ENCODE assay signal across 1 cellular context in the genomic region with DNA sequence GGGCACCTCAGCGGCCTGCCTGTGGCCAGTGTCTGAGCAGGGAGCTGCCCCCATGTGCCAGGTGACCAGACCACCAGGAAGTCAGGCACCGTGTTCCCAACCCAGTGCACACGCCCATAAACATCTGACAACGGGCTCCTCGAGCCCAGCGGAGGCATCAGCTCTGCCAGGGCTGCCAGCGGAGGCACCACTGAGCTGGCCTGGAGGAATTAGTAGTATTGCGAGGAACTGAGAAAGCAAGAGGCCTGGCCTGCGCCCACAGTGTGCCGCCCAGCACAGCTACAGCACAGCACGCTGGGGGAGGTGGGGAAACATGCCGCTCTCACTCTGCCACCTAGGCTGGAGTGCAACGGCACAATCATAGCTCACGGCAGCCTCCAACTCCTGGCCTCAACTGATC.
TF ChIP-seq lines count a peak whose summit lies in the region.

No MANE protein-coding gene starts in this region.

TF ChIP-seq in K562, 482 proteins besides CTCF, POLR2A, EP300 and RAD21:
- TF ChIP-seq RBM22 (IDR thresholded peaks at IDR 0.05; ENCODE audit: low read depth, low read length, poor library complexity, severe bottlenecking) (peak; percentile 36), POLR2G (IDR thresholded peaks at IDR 0.05; ENCODE audit: low read depth, low read length) (peak; percentile 54), ARID2 (IDR thresholded peaks at IDR 0.05) (no peak), MEF2A (IDR thresholded peaks at IDR 0.05; ENCODE audit: control insufficient read depth, low read depth, low read length) (no peak), ZBTB1 (CRISPR knock-in tag; IDR thresholded peaks at IDR 0.05; ENCODE audit: borderline replicate concordance, low read depth) (no peak), BMI1 (IDR thresholded peaks at IDR 0.05; ENCODE audit: low read length) (no peak), FOXA1 (IDR thresholded peaks at IDR 0.05; ENCODE audit: borderline replicate concordance) (no peak), PRMT5 (CRISPR knock-in tag; IDR thresholded peaks at IDR 0.05) (no peak), HCFC1 (IDR thresholded peaks at IDR 0.05; ENCODE audit: low read depth, low read length) (no peak)
- TF ChIP-seq, protein P1, sequence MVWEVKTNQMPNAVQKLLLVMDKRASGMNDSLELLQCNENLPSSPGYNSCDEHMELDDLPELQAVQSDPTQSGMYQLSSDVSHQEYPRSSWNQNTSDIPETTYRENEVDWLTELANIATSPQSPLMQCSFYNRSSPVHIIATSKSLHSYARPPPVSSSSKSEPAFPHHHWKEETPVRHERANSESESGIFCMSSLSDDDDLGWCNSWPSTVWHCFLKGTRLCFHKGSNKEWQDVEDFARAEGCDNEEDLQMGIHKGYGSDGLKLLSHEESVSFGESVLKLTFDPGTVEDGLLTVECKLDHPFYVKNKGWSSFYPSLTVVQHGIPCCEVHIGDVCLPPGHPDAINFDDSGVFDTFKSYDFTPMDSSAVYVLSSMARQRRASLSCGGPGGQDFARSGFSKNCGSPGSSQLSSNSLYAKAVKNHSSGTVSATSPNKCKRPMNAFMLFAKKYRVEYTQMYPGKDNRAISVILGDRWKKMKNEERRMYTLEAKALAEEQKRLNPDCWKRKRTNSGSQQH (CRISPR knock-in tag; IDR thresholded peaks at IDR 0.05) = no peak
